Comparison of ENCODE assay signal across 10 cellular contexts in the genomic region with DNA sequence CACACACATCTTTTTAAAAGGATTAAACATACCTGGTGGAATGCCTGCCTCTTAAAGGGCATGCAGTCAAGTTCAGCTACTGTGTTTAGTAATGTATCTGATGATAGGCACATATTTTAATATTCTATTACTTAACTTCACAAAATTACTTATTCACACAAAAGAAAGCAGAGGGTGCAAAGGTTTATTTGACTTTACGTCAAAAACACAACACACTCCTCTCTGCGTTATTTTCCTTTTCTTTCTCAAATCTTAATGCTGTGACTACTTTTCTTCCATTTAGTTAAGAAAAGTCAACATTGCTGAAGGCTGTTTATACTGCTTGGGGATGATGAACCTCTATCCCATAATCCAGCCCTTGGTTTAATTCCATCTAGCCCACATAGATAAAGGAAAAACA.
"Had no signal": no experiment of that assay in that cellular context is flagged by ENCODE, and none has a peak within 500 bp of the region (broad histone marks: within the 10 kb centered on the region; RNA-seq: fewer than 3 reads in every experiment).

No MANE protein-coding gene starts in this region.

- ATAC-seq: HCT116, HepG2 had no signal

- H3K4me3 ChIP-seq: GM23248, HAP-1 had no signal

- H2AFZ ChIP-seq: GM23248 had no signal

- H3K9ac ChIP-seq: GM23248 had no signal

- H3K36me3 Mint-ChIP-seq: IgD-negative memory B cell had no signal

- DNase-seq: GM23248, GOT3, H7, HFFc6, KBM-7 had no signal

- H3K4me1 Mint-ChIP-seq: IgD-negative memory B cell had no signal

- H3K9me3 Mint-ChIP-seq: HFFc6 had no signal

- H3K27ac Mint-ChIP-seq: HFFc6, IgD-negative memory B cell had no signal

- H3K27ac ChIP-seq: GM23248, HL-60 had no signal

- H3K36me3 ChIP-seq: HAP-1 had no signal

- H3K4me1 ChIP-seq: HAP-1 had no signal

- FAIRE-seq: HepG2 had no signal

- H3K27me3 Mint-ChIP-seq: IgD-negative memory B cell had no signal

- H3K9me3 ChIP-seq: HAP-1 had no signal

- H3K4me3 Mint-ChIP-seq: HFFc6, IgD-negative memory B cell had no signal
